1 cellular context compared by ENCODE assay signal in the genomic region with DNA sequence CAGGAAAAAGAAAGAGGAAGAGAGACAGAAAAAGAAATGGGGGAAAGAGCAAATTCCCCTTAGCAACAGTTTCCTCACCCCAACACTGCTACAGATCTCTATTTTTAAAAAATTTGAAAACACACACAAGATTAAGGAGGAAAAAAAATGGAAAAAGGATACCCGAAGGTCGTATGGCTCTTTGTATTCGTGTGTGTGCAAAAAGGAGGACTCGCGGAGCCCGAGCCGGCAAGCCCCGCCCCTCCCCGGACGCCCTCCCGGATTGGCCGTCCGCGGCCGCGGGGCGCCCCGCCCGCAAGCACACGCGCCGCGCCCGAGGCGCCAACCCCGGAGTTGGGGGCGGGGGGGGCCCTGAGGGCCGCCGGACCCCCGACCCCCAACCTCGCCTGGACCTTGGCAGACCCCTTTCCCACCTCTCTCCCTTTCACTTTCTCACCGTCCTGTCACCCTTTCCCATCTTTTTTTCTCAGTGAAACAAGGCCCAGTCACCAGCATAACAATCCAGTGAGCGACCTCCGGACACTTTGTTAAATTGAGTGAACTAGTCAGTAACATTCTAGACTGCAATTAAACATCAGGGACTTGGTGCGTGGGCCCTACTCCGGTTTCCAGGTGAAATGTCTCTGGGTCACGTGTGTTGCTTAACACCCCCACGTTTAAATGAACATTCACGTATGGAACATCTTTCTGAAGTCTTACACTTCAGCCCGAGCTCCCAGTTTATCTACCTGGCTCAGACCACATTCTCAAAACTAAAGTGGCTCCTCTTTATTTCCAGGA.
TF ChIP-seq lines count a peak whose summit lies in the region.

A gene with protein sequence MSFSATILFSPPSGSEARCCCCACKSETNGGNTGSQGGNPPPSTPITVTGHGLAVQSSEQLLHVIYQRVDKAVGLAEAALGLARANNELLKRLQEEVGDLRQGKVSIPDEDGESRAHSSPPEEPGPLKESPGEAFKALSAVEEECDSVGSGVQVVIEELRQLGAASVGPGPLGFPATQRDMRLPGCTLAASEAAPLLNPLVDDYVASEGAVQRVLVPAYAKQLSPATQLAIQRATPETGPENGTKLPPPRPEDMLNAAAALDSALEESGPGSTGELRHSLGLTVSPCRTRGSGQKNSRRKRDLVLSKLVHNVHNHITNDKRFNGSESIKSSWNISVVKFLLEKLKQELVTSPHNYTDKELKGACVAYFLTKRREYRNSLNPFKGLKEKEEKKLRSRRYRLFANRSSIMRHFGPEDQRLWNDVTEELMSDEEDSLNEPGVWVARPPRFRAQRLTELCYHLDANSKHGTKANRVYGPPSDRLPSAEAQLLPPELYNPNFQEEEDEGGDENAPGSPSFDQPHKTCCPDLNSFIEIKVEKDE (minus strand): TSS at position 205 of the 780 bp plus-strand sequence. CDS start 11,120 bp downstream, outside the sequence.

TF ChIP-seq in HepG2, 621 proteins besides CTCF, POLR2A, EP300 and RAD21 (continued from another document and continues in another):
- TF ChIP-seq EZH2 (conservative IDR thresholded peaks at IDR 0.05; ENCODE audit: low read depth, low read length), result no peak
- no peak for TF ChIP-seq BRCA1 (CRISPR knock-in tag; IDR thresholded peaks at IDR 0.05)
- 0 out of 2 replicates have a peak, but pooled peaks have one; percentile 9 for TF ChIP-seq STAT5B (CRISPR knock-in tag; IDR thresholded peaks at IDR 0.05)
- TF ChIP-seq GTF2F1 (IDR thresholded peaks at IDR 0.05; ENCODE audit: low read length), result 0 out of 2 replicates have a peak, but pooled peaks have one; percentile 28
- peak; percentile 91 for TF ChIP-seq SRSF1 (optimal IDR thresholded peaks at IDR 0.05; ENCODE audit: low read depth, low read length)
- peak; percentile 11; the same call in 1 of the 2 replicates for TF ChIP-seq SIX1 (CRISPR knock-in tag; IDR thresholded peaks at IDR 0.05; ENCODE audit: borderline replicate concordance)
- TF ChIP-seq CHD4 (IDR thresholded peaks at IDR 0.05; ENCODE audit: borderline replicate concordance, low read length), result peak; percentile 98
- TF ChIP-seq NFYB (CRISPR knock-in tag; IDR thresholded peaks at IDR 0.05), result peak; percentile 65
- TF ChIP-seq, protein P1, sequence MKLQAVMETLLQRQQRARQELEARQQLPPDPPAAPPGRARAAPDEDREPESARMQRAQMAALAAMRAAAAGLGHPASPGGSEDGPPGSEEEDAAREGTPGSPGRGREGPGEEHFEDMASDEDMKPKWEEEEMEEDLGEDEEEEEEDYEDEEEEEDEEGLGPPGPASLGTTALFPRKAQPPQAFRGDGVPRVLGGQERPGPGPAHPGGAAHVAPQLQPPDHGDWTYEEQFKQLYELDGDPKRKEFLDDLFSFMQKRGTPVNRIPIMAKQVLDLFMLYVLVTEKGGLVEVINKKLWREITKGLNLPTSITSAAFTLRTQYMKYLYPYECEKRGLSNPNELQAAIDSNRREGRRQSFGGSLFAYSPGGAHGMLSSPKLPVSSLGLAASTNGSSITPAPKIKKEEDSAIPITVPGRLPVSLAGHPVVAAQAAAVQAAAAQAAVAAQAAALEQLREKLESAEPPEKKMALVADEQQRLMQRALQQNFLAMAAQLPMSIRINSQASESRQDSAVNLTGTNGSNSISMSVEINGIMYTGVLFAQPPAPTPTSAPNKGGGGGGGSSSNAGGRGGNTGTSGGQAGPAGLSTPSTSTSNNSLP (IDR thresholded peaks at IDR 0.05; ENCODE audit: low read depth, low read length), result no peak
- peak; percentile 63; the same call in 1 of the 2 replicates for TF ChIP-seq MYC (CRISPR knock-in tag; IDR thresholded peaks at IDR 0.05; ENCODE audit: borderline replicate concordance)
- no peak for TF ChIP-seq RORA (CRISPR knock-in tag; IDR thresholded peaks at IDR 0.05)
- TF ChIP-seq POLR2G (IDR thresholded peaks at IDR 0.05; ENCODE audit: low read depth, low read length), result peak; percentile 75
- peak; percentile 67 for TF ChIP-seq ISL2 (CRISPR knock-in tag; IDR thresholded peaks at IDR 0.05)
- peak; percentile 48; the same call in 1 of the 2 replicates for TF ChIP-seq THAP11 (CRISPR knock-in tag; IDR thresholded peaks at IDR 0.05)
- peak; percentile 15; the same call in 1 of the 2 replicates for TF ChIP-seq RAD51 (IDR thresholded peaks at IDR 0.05; ENCODE audit: borderline replicate concordance)
- no peak for TF ChIP-seq AHR (CRISPR knock-in tag; IDR thresholded peaks at IDR 0.05)
- TF ChIP-seq NKX3-1 (CRISPR knock-in tag; IDR thresholded peaks at IDR 0.05), result no peak
- 0 out of 2 replicates have a peak, but pooled peaks have one; percentile 17 for TF ChIP-seq SRF (IDR thresholded peaks at IDR 0.05; ENCODE audit: low read depth, low read length)
- TF ChIP-seq ZNF790 (CRISPR knock-in tag; IDR thresholded peaks at IDR 0.05; ENCODE audit: borderline replicate concordance), result no peak; the same call in 1 of the 2 replicates
- TF ChIP-seq, protein P2, sequence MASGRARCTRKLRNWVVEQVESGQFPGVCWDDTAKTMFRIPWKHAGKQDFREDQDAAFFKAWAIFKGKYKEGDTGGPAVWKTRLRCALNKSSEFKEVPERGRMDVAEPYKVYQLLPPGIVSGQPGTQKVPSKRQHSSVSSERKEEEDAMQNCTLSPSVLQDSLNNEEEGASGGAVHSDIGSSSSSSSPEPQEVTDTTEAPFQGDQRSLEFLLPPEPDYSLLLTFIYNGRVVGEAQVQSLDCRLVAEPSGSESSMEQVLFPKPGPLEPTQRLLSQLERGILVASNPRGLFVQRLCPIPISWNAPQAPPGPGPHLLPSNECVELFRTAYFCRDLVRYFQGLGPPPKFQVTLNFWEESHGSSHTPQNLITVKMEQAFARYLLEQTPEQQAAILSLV (CRISPR knock-in tag; IDR thresholded peaks at IDR 0.05; ENCODE audit: borderline replicate concordance), result peak; percentile 44; the same call in 1 of the 2 replicates
- peak; percentile 22; the same call in 1 of the 2 replicates for TF ChIP-seq MAF1 (CRISPR knock-in tag; IDR thresholded peaks at IDR 0.05; ENCODE audit: borderline replicate concordance)
- TF ChIP-seq, protein P3, sequence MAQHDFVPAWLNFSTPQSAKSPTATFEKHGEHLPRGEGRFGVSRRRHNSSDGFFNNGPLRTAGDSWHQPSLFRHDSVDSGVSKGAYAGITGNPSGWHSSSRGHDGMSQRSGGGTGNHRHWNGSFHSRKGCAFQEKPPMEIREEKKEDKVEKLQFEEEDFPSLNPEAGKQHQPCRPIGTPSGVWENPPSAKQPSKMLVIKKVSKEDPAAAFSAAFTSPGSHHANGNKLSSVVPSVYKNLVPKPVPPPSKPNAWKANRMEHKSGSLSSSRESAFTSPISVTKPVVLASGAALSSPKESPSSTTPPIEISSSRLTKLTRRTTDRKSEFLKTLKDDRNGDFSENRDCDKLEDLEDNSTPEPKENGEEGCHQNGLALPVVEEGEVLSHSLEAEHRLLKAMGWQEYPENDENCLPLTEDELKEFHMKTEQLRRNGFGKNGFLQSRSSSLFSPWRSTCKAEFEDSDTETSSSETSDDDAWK (CRISPR knock-in tag; IDR thresholded peaks at IDR 0.05), result no peak
- TF ChIP-seq, protein P4, sequence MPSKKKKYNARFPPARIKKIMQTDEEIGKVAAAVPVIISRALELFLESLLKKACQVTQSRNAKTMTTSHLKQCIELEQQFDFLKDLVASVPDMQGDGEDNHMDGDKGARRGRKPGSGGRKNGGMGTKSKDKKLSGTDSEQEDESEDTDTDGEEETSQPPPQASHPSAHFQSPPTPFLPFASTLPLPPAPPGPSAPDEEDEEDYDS (CRISPR knock-in tag; IDR thresholded peaks at IDR 0.05), result peak; percentile 22; the same call in 1 of the 2 replicates
- no peak for TF ChIP-seq ZFP62 (CRISPR knock-in tag; IDR thresholded peaks at IDR 0.05)
- peak in 1 of 2 experiments; percentile 34; a peak in 2 of 4 replicates for TF ChIP-seq KLF16 (CRISPR knock-in tag; IDR thresholded peaks at IDR 0.05)
- 0 out of 2 replicates have a peak, but pooled peaks have one; percentile 9 for TF ChIP-seq NCOR1 (IDR thresholded peaks at IDR 0.05; ENCODE audit: borderline replicate concordance, low read length)
- no peak; the same call in 1 of the 2 replicates for TF ChIP-seq ZNF792 (CRISPR knock-in tag; IDR thresholded peaks at IDR 0.05)
- TF ChIP-seq PAX8 (CRISPR knock-in tag; IDR thresholded peaks at IDR 0.05; ENCODE audit: borderline replicate concordance), result no peak
- TF ChIP-seq ZNF34 (CRISPR knock-in tag; IDR thresholded peaks at IDR 0.05; ENCODE audit: borderline replicate concordance), result peak; percentile 94; the same call in 1 of the 2 replicates
- no peak for TF ChIP-seq KDM3A (CRISPR knock-in tag; IDR thresholded peaks at IDR 0.05; ENCODE audit: low read depth)
- no peak for TF ChIP-seq NR2F1 (CRISPR knock-in tag; IDR thresholded peaks at IDR 0.05)
- no peak for TF ChIP-seq ZNF30 (CRISPR knock-in tag; IDR thresholded peaks at IDR 0.05)
- TF ChIP-seq NCOA2 (CRISPR knock-in tag; IDR thresholded peaks at IDR 0.05), result no peak
- TF ChIP-seq ATM (IDR thresholded peaks at IDR 0.05; ENCODE audit: borderline replicate concordance), result no peak
- TF ChIP-seq FIP1L1 (IDR thresholded peaks at IDR 0.05; ENCODE audit: borderline replicate concordance, insufficient read depth, low read depth, low read length), result no peak
- TF ChIP-seq NR3C1 (CRISPR knock-in tag; IDR thresholded peaks at IDR 0.05), result no peak
- TF ChIP-seq MED13 (CRISPR knock-in tag; IDR thresholded peaks at IDR 0.05), result no peak
- TF ChIP-seq RFX3 (CRISPR knock-in tag; IDR thresholded peaks at IDR 0.05), result no peak
- no peak; the same call in 1 of the 2 replicates for TF ChIP-seq GATAD1 (CRISPR knock-in tag; IDR thresholded peaks at IDR 0.05)
- TF ChIP-seq, protein P5, sequence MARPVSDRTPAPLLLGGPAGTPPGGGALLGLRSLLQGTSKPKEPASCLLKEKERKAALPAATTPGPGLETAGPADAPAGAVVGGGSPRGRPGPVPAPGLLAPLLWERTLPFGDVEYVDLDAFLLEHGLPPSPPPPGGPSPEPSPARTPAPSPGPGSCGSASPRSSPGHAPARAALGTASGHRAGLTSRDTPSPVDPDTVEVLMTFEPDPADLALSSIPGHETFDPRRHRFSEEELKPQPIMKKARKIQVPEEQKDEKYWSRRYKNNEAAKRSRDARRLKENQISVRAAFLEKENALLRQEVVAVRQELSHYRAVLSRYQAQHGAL (CRISPR knock-in tag; IDR thresholded peaks at IDR 0.05; ENCODE audit: not compliant biosample characterization), result peak; percentile 11
- no peak; the same call in 1 of the 2 replicates for TF ChIP-seq ZNF124 (CRISPR knock-in tag; IDR thresholded peaks at IDR 0.05)
- TF ChIP-seq NFKBIZ (CRISPR knock-in tag; IDR thresholded peaks at IDR 0.05), result no peak
- TF ChIP-seq ZNF816 (CRISPR knock-in tag; IDR thresholded peaks at IDR 0.05; ENCODE audit: borderline replicate concordance), result peak; percentile 96
- TF ChIP-seq, protein P6, sequence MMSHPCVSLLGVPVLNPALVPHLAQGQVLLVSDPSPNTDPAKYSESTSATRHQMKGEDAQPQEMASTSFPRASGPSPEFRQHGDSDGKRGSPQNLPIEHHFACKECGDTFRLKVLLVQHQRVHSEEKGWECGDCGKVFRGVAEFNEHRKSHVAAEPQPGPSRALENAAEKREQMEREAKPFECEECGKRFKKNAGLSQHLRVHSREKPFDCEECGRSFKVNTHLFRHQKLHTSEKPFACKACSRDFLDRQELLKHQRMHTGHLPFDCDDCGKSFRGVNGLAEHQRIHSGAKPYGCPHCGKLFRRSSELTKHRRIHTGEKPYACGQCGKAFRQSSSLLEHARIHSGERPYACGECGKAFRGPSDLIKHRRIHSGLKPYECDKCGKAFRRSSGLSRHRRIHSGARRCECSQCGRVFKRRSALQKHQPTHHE (CRISPR knock-in tag; IDR thresholded peaks at IDR 0.05; ENCODE audit: borderline replicate concordance), result 0 out of 2 replicates have a peak, but pooled peaks have one; percentile 18
- TF ChIP-seq ZNF530 (CRISPR knock-in tag; IDR thresholded peaks at IDR 0.05; ENCODE audit: low read depth), result no peak
- TF ChIP-seq, protein P7, sequence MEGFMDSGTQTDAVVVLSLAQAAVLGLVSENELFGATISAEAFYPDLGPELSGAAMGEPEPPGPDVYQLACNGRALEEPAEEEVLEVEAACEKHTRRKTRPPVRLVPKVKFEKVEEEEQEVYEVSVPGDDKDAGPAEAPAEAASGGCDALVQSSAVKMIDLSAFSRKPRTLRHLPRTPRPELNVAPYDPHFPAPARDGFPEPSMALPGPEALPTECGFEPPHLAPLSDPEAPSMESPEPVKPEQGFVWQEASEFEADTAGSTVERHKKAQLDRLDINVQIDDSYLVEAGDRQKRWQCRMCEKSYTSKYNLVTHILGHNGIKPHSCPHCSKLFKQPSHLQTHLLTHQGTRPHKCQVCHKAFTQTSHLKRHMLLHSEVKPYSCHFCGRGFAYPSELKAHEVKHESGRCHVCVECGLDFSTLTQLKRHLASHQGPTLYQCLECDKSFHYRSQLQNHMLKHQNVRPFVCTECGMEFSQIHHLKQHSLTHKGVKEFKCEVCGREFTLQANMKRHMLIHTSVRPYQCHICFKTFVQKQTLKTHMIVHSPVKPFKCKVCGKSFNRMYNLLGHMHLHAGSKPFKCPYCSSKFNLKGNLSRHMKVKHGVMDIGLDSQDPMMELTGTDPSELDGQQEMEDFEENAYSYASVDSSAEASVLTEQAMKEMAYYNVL (CRISPR knock-in tag; IDR thresholded peaks at IDR 0.05; ENCODE audit: borderline replicate concordance), result peak; percentile 50; the same call in 1 of the 2 replicates
- TF ChIP-seq ZNF441 (CRISPR knock-in tag; IDR thresholded peaks at IDR 0.05; ENCODE audit: borderline replicate concordance), result peak; percentile 86; the same call in 1 of the 2 replicates
- peak; percentile 43 for TF ChIP-seq RFXANK (CRISPR knock-in tag; IDR thresholded peaks at IDR 0.05)
- no peak for TF ChIP-seq PAWR (CRISPR knock-in tag; IDR thresholded peaks at IDR 0.05; ENCODE audit: borderline replicate concordance)
- TF ChIP-seq ZNF550 (CRISPR knock-in tag; IDR thresholded peaks at IDR 0.05; ENCODE audit: borderline replicate concordance), result no peak
